In genomic region chr20:1840865-1841553, GRCh38 we compare ENCODE assay signal across 17 cellular contexts. TPM values are rescaled to one million over a fixed set of nuclear protein-coding genes. Genes with fewer than 3 reads are reported as not detected.
DNase-seq lines count a peak whose midpoint lies in the region; ATAC-seq and TF ChIP-seq lines count a peak whose summit lies in the region.
"Had no signal": no experiment of that assay in that cellular context is flagged by ENCODE, and none has a peak within 500 bp of the region (broad histone marks: within the 10 kb centered on the region; RNA-seq: fewer than 3 reads in every experiment).

No MANE protein-coding gene starts in this region.

- H3K4me2 ChIP-seq in H9 (ENCODE audit: insufficient read depth, insufficient read length, low read length) (no peak overlapping the region), mammary epithelial cell (ENCODE audit: insufficient read depth, low read depth, low read length) (peak overlapping the region; percentile 18)

- BruUV-seq in mammary epithelial cell (replicated peaks; lab: Mats Ljungman, UMichigan), result no TSS peak

- no CpG with 5 or more reads among the region's 6 CpGs for WGBS in H9 (ENCODE audit: extremely low coverage, insufficient read length, low lambda C conversion rate)
- 32% methylated on average over 6 of the region's 6 CpGs for WGBS in mammary epithelial cell (ENCODE audit: low coverage, missing lambda C conversion rate)

- ATAC-seq in memory B cell (ENCODE audit: low read depth) (no peak), GM18511 (IDR thresholded peaks at IDR 0.05; ENCODE audit: unreplicated experiment) (no peak)
- no peak for ATAC-seq in stimulated activated naive B cell treated with anti-CD40 and anti-IgM and Interleukin-4, amounts not matched to agents 10 μg/mL and 1 μg/mL and 100 μg/mL, for 72 hours (replicated peaks)
- ATAC-seq: esophagus mucosa had no signal

- H3K36me3 Mint-ChIP-seq in H9 (ENCODE audit: insufficient read depth in 1 of 3, low read depth in 3 of 3) (peaks cover 0 to 2% (median 0%) of the 10 kb centered on the region in 3 experiments; a peak in 1 of 7 replicates), memory B cell (no peaks in the 10 kb centered on the region), immature natural killer cell (no peaks in the 10 kb centered on the region)
- peaks cover under 1 to 3% of the 10 kb centered on the region in 2 donors for H3K36me3 Mint-ChIP-seq in stimulated activated naive B cell treated with anti-CD40 and anti-IgM and Interleukin-4, amounts not matched to agents 10 μg/mL and 1 μg/mL and 100 μg/mL, for 72 hours

- no peak overlapping the region for H2AK5ac ChIP-seq in H9 (ENCODE audit: insufficient read length, low read length)

- H3K4me1 ChIP-seq in H9 (ENCODE audit: insufficient read depth, low read length) (no peaks in the 10 kb centered on the region), mammary epithelial cell (ENCODE audit: insufficient read depth, low read length) (peaks cover 12% of the 10 kb centered on the region)
- H3K4me1 ChIP-seq: BE2C had no signal

- H3K79me1 ChIP-seq in H9 (ENCODE audit: insufficient read depth, low read depth, low read length, poor library complexity, severe bottlenecking), result no peaks in the 10 kb centered on the region

- H3K4me1 Mint-ChIP-seq in H9 (peaks cover 19 to 31% of the 10 kb centered on the region in 2 experiments), memory B cell (peaks cover 35% of the 10 kb centered on the region), immature natural killer cell (no peaks in the 10 kb centered on the region)
- peaks cover 48 to 58% of the 10 kb centered on the region in 2 donors for H3K4me1 Mint-ChIP-seq in stimulated activated naive B cell treated with anti-CD40 and anti-IgM and Interleukin-4, amounts not matched to agents 10 μg/mL and 1 μg/mL and 100 μg/mL, for 72 hours

- no peak for TF ChIP-seq CTCF in H9 (conservative IDR thresholded peaks at IDR 0.05)
- no peak for TF ChIP-seq CTCF in mammary epithelial cell (conservative IDR thresholded peaks at IDR 0.05 in 1 of 2, IDR thresholded peaks at IDR 0.05 in 1 of 2; ENCODE audit: extremely low read depth in 1 of 2, insufficient read depth in 1 of 2, low read depth in 1 of 2, low read length in 2 of 2)

- intact Hi-C loops in mammary epithelial cell (cut with micrococcal nuclease), result no loop called here

- H3K56ac ChIP-seq in H9 (ENCODE audit: insufficient read length, low read depth, low read length), result no peak overlapping the region

- H3K4ac ChIP-seq in H9 (ENCODE audit: low read depth, low read length), result no peak overlapping the region

- H3K27ac ChIP-seq in H9 (ENCODE audit: insufficient read length, low read depth, low read length), result no peak overlapping the region
- H3K27ac ChIP-seq in mammary epithelial cell (ENCODE audit: insufficient read depth, low read depth, low read length), result peak overlapping the region; percentile 14

- H3K27me3 ChIP-seq in H9 (ENCODE audit: insufficient read depth, low read length), result no peaks in the 10 kb centered on the region
- H3K27me3 ChIP-seq in mammary epithelial cell (ENCODE audit: insufficient read depth, low read length), result no peaks in the 10 kb centered on the region
- H3K27me3 ChIP-seq: BE2C had no signal

- H3T11ph ChIP-seq in H9 (ENCODE audit: low read length), result no peak overlapping the region

- H4K91ac ChIP-seq in H9 (ENCODE audit: insufficient read length, low read depth, low read length), result no peak overlapping the region

- dilution Hi-C loops in mammary epithelial cell (cut with HindIII; ENCODE audit: low sequenced_read_pairs), result loop anchor here (5.0 kb wide), 1 partner anchor 39 kb away; no protein-coding TSS in a partner anchor

- in situ Hi-C loops in mammary epithelial cell (cut with MboI; ENCODE audit: low sequenced_read_pairs in 2 of 2), result no loop called here

- no peak overlapping the region for H2BK5ac ChIP-seq in H9 (ENCODE audit: insufficient read length, low read length)

- H2BK12ac ChIP-seq in H9 (ENCODE audit: insufficient read length, low read depth, low read length), result no peak overlapping the region

- no peak overlapping the region for H4K5ac ChIP-seq in H9 (ENCODE audit: insufficient read length, low read depth, low read length)

- H3K14ac ChIP-seq in H9 (ENCODE audit: insufficient read depth, low read length), result no peak overlapping the region

- H3K9ac ChIP-seq in H9 (ENCODE audit: extremely low read depth, insufficient read length, low read length), result no peak overlapping the region
- H3K9ac ChIP-seq in mammary epithelial cell (ENCODE audit: insufficient read depth, low read length), result no peak overlapping the region

- H2BK20ac ChIP-seq in H9 (ENCODE audit: low read depth, low read length, poor library complexity, severe bottlenecking), result no peak overlapping the region

- H2BK120ac ChIP-seq in H9 (ENCODE audit: low read depth, low read length, poor library complexity, severe bottlenecking), result no peak overlapping the region

- peaks cover 0 to 7% of the 10 kb centered on the region in 2 experiments; a peak in 2 of 5 replicates for H3K9me3 Mint-ChIP-seq in H9
- H3K9me3 Mint-ChIP-seq in memory B cell, result no peaks in the 10 kb centered on the region
- H3K9me3 Mint-ChIP-seq in stimulated activated naive B cell treated with anti-CD40 and anti-IgM and Interleukin-4, amounts not matched to agents 10 μg/mL and 1 μg/mL and 100 μg/mL, for 72 hours, result peaks cover 0 to under 1% of the 10 kb centered on the region in 2 donors
- no peaks in the 10 kb centered on the region for H3K9me3 Mint-ChIP-seq in immature natural killer cell

- H2BK15ac ChIP-seq in H9 (ENCODE audit: low read depth, low read length), result no peak overlapping the region

- no peak overlapping the region for H3K4me3 ChIP-seq in mammary epithelial cell (replicated peaks in 1 of 3; ENCODE audit: insufficient read depth in 1 of 3, low read depth in 2 of 3, low read length in 3 of 3)
- H3K4me3 ChIP-seq: heart right ventricle had no signal

- peak; percentile 42 for DNase-seq in H9
- DNase-seq in mammary epithelial cell, result no peak
- no peak for DNase-seq in memory B cell (ENCODE audit: low spot score in 2 of 2)
- DNase-seq in stimulated activated naive B cell treated with anti-CD40 and anti-IgM and Interleukin-4, amounts not matched to agents 10 μg/mL and 1 μg/mL and 100 μg/mL, for 72 hours, result no peak
- no peak for DNase-seq in immature natural killer cell
- DNase-seq in DMS153 treated with DMSO at 0.1 percent for 48 hours (lab: John Stamatoyannopoulos, UW; ENCODE audit: unreplicated experiment), result no peak
- DNase-seq in activated CD8-positive, alpha-beta memory T cell treated with anti-CD3 and anti-CD28 coated beads, Interleukin-2, amount 50 U/mL, for 48 hours, result no peak
- DNase-seq: activated CD4-positive, alpha-beta T cell treated with anti-CD3 and anti-CD28 coated beads for 48 hours; activated T-cell treated with anti-CD3 and anti-CD28 coated beads, Interleukin-2, amount 50 U/mL, for 1 hour; BE2C; heart right ventricle; NCI-H187 treated with DMSO at 0.1 percent for 48 hours; Right ventricle myocardium superior; T-helper 2 cell had no signal

- no peak overlapping the region for H3K4me3 Mint-ChIP-seq in H9
- no peak overlapping the region for H3K4me3 Mint-ChIP-seq in memory B cell
- H3K4me3 Mint-ChIP-seq in stimulated activated naive B cell treated with anti-CD40 and anti-IgM and Interleukin-4, amounts not matched to agents 10 μg/mL and 1 μg/mL and 100 μg/mL, for 72 hours, result no peak overlapping the region
- H3K4me3 Mint-ChIP-seq in immature natural killer cell, result no peak overlapping the region
- H3K4me3 Mint-ChIP-seq: neural crest cell had no signal

- no peak overlapping the region for H2AFZ ChIP-seq in H9 (ENCODE audit: low read length)
- H2AFZ ChIP-seq in mammary epithelial cell (ENCODE audit: low read depth, low read length), result peak overlapping the region; percentile 58

- no peak overlapping the region for H4K8ac ChIP-seq in H9 (replicated peaks; ENCODE audit: insufficient read length, low read depth, low read length)

- no peaks in the 10 kb centered on the region for H3K9me3 ChIP-seq in H9 (ENCODE audit: control insufficient read depth, low read depth, low read length)
- H3K9me3 ChIP-seq in mammary epithelial cell (replicated peaks; ENCODE audit: insufficient read depth, low read length), result peaks cover 6% of the 10 kb centered on the region
- H3K9me3 ChIP-seq: BE2C, heart right ventricle had no signal

- peaks cover 12% of the 10 kb centered on the region for H3K27me3 Mint-ChIP-seq in H9 (ENCODE audit: low read depth)
- H3K27me3 Mint-ChIP-seq in memory B cell, result no peaks in the 10 kb centered on the region
- peaks cover 16 to 29% of the 10 kb centered on the region in 2 donors for H3K27me3 Mint-ChIP-seq in stimulated activated naive B cell treated with anti-CD40 and anti-IgM and Interleukin-4, amounts not matched to agents 10 μg/mL and 1 μg/mL and 100 μg/mL, for 72 hours
- peaks cover 1 to 4% (median 4%) of the 10 kb centered on the region in 3 donors for H3K27me3 Mint-ChIP-seq in immature natural killer cell (ENCODE audit: low read depth in 3 of 3)

- H3K79me2 ChIP-seq in H9 (ENCODE audit: insufficient read depth, low read length), result no peaks in the 10 kb centered on the region
- no peaks in the 10 kb centered on the region for H3K79me2 ChIP-seq in mammary epithelial cell (ENCODE audit: insufficient read depth, low read length)

- CTCF ChIA-PET in mammary epithelial cell (lab: Charles Lee; ENCODE audit: low non-redundant PET), result interaction anchor here (1.2 kb wide), 1 partner anchor 28 kb away, joined by 3 read pairs; no protein-coding TSS in a partner anchor

- H3K23me2 ChIP-seq in H9 (ENCODE audit: insufficient read length, low read depth, low read length, poor library complexity, severe bottlenecking), result no peaks in the 10 kb centered on the region

- no peak overlapping the region for H3K27ac Mint-ChIP-seq in H9
- H3K27ac Mint-ChIP-seq in memory B cell, result peak overlapping the region; percentile 3
- H3K27ac Mint-ChIP-seq in stimulated activated naive B cell treated with anti-CD40 and anti-IgM and Interleukin-4, amounts not matched to agents 10 μg/mL and 1 μg/mL and 100 μg/mL, for 72 hours, result peak overlapping the region; percentile 4
- H3K27ac Mint-ChIP-seq in immature natural killer cell, result no peak overlapping the region

- no peaks in the 10 kb centered on the region for H3K36me3 ChIP-seq in mammary epithelial cell (ENCODE audit: insufficient read depth, low read length)
- H3K36me3 ChIP-seq: BE2C, heart right ventricle had no signal

- H3K23ac ChIP-seq in H9 (ENCODE audit: insufficient read length, low read depth, low read length), result no peak overlapping the region

- H4K20me1 ChIP-seq in H9 (ENCODE audit: control insufficient read depth, insufficient read depth, insufficient read length) (no peaks in the 10 kb centered on the region), mammary epithelial cell (ENCODE audit: insufficient read depth, low read length) (no peaks in the 10 kb centered on the region)

- no peak overlapping the region for H3K18ac ChIP-seq in H9 (ENCODE audit: insufficient read length, low read depth, low read length)

RNA-seq across cellular contexts. Expression of gene SIRPA, which starts 54.2 kb away (rescaled TPM):
- total RNA-seq in H9 (2021), result 5.8 and 6.0 TPM in 2 replicates
- total RNA-seq in mammary epithelial cell, result 10 to 100 TPM; 49.6 to 68.3 TPM
- 41.1 TPM for polyA plus RNA-seq in mammary epithelial cell
- polyA minus RNA-seq in mammary epithelial cell, result 78.0 TPM
- under 1 TPM in 2 of 3 donors, not detected in 1; 0.29 to 0.39 TPM for polyA plus RNA-seq in immature natural killer cell

Comparison
In these comparisons a context has a peak if more than half of its experiments do, and no peak if none do; other contexts are left out.
1. H3K27ac Mint-ChIP-seq: peak in memory B cell (single experiment) and stimulated activated naive B cell treated with anti-CD40 and anti-IgM and Interleukin-4, amounts not matched to agents 10 μg/mL and 1 μg/mL and 100 μg/mL, for 72 hours (single experiment); none in H9 (0 of 3) and immature natural killer cell (0 of 6).